In the genomic region with DNA sequence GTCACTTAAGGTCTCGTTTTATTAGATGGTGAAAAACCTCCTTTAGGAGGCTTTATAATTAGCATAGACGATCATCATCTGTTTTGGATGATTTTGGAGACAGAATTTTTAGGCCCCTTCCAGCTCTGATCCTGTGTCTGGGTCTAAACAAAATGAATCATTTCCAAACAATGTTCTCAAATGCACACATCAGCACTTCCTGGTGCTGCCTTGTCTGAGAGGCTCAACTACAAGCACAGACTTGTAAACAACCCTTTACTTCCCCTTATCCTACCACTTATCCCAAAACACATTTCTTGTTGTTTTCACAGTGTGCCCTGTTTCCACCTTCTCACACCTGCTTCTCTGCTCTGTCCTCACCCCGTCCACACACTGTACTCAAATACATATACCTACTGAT, we compare ENCODE assay signal across 1 cellular context.
TF ChIP-seq lines count a peak whose summit lies in the region.

No MANE protein-coding gene starts in this region.

TF ChIP-seq in H1, 55 proteins besides CTCF, POLR2A, EP300 and RAD21 (continued from another document):
- TF ChIP-seq, protein P1, sequence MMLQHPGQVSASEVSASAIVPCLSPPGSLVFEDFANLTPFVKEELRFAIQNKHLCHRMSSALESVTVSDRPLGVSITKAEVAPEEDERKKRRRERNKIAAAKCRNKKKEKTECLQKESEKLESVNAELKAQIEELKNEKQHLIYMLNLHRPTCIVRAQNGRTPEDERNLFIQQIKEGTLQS (IDR thresholded peaks at IDR 0.05; ENCODE audit: insufficient read depth, low read depth, low read length): no peak
- TF ChIP-seq CBX5 (IDR thresholded peaks at IDR 0.05; ENCODE audit: low read depth, low read length) (no peak), EZH2 (IDR thresholded peaks at IDR 0.05; ENCODE audit: low read depth, low read length, severe bottlenecking) (no peak), TAF1 (IDR thresholded peaks at IDR 0.05; ENCODE audit: low read depth, low read length) (no peak), KDM1A (IDR thresholded peaks at IDR 0.05; ENCODE audit: borderline replicate concordance, low read length) (no peak), HDAC2 (IDR thresholded peaks at IDR 0.05; ENCODE audit: borderline replicate concordance in 1 of 2, low read depth in 2 of 2, low read length in 2 of 2) (no peak), CBX8 (IDR thresholded peaks at IDR 0.05; ENCODE audit: borderline replicate concordance, low read depth, low read length) (no peak), ASH2L (IDR thresholded peaks at IDR 0.05; ENCODE audit: low read length) (no peak), SP1 (IDR thresholded peaks at IDR 0.05; ENCODE audit: low read depth, low read length) (no peak), GTF2F1 (IDR thresholded peaks at IDR 0.05; ENCODE audit: borderline replicate concordance, low read depth, low read length) (no peak), SUZ12 (IDR thresholded peaks at IDR 0.05; ENCODE audit: low read length) (no peak), ZNF274 (IDR thresholded peaks at IDR 0.05; ENCODE audit: borderline replicate concordance, extremely low read depth, low read length) (no peak), YY1 (IDR thresholded peaks at IDR 0.05; ENCODE audit: low read depth, low read length) (no peak), FOSL1 (IDR thresholded peaks at IDR 0.05; ENCODE audit: insufficient read depth, low read depth, low read length) (no peak), RXRA (IDR thresholded peaks at IDR 0.05; ENCODE audit: insufficient read depth, low read depth, low read length) (no peak), SIN3A (conservative IDR thresholded peaks at IDR 0.05 in 1 of 2, IDR thresholded peaks at IDR 0.05 in 1 of 2; ENCODE audit: low read depth in 1 of 2, low read length in 2 of 2) (no peak)
- TF ChIP-seq, protein P2, sequence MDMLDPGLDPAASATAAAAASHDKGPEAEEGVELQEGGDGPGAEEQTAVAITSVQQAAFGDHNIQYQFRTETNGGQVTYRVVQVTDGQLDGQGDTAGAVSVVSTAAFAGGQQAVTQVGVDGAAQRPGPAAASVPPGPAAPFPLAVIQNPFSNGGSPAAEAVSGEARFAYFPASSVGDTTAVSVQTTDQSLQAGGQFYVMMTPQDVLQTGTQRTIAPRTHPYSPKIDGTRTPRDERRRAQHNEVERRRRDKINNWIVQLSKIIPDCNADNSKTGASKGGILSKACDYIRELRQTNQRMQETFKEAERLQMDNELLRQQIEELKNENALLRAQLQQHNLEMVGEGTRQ (IDR thresholded peaks at IDR 0.05; ENCODE audit: low read length): no peak
- TF ChIP-seq, protein P3, sequence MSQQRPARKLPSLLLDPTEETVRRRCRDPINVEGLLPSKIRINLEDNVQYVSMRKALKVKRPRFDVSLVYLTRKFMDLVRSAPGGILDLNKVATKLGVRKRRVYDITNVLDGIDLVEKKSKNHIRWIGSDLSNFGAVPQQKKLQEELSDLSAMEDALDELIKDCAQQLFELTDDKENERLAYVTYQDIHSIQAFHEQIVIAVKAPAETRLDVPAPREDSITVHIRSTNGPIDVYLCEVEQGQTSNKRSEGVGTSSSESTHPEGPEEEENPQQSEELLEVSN (IDR thresholded peaks at IDR 0.05): no peak
TF ChIP-seq in H1: peak in this region for 0.
